In genomic region chr19:36113425-36113824, GRCh38 we compare ENCODE assay signal across 8 cellular contexts. TPM values are rescaled to one million over a fixed set of nuclear protein-coding genes. Genes with fewer than 3 reads are reported as not detected.
DNase-seq lines count a peak whose midpoint lies in the region; ATAC-seq and TF ChIP-seq lines count a peak whose summit lies in the region.

No MANE protein-coding gene starts in this region.

- peaks cover 34% of the 10 kb centered on the region for H3K4me1 ChIP-seq in CD4-positive, CD25-positive, alpha-beta regulatory T cell (ENCODE audit: control insufficient read depth, insufficient read depth, low read length, poor library complexity, severe bottlenecking)
- H3K4me1 ChIP-seq in MM.1S (ENCODE audit: low read length) (peaks cover 10% of the 10 kb centered on the region; the same call in 1 of the 2 replicates), colonic mucosa (peaks cover 13% of the 10 kb centered on the region), thyroid gland (peaks cover 15 to 16% of the 10 kb centered on the region in 2 donors)

- TF ChIP-seq CTCF in MM.1S (IDR thresholded peaks at IDR 0.05; ENCODE audit: low read length) (no peak), colonic mucosa (IDR thresholded peaks at IDR 0.05) (no peak), neural cell (IDR thresholded peaks at IDR 0.05; ENCODE audit: poor library complexity, severe bottlenecking) (no peak), thyroid gland (IDR thresholded peaks at IDR 0.05) (no peak)

- intact Hi-C loops in colonic mucosa (cut with DNase I) = loop anchor here (10.0 kb wide), 2 partner anchors 59 to 99 kb away; partner anchors contain the start of genes ALKBH6, THAP8 and WDR62
- intact Hi-C loops in thyroid gland (cut with DNase I) = loop anchor here (5.0 kb wide), 1 partner anchor 56 kb away; no protein-coding TSS in a partner anchor

- DNase-seq in CD4-positive, CD25-positive, alpha-beta regulatory T cell = no peak
- DNase-seq in MM.1S (no peak), colonic mucosa (no peak), ACHN (no peak), thyroid gland (no peak), hypothalamus (lab: John Stamatoyannopoulos, UW) (no peak), UCSD-AML1 (lab: John Stamatoyannopoulos, UW; ENCODE audit: unreplicated experiment) (no peak)

- peaks cover 17% of the 10 kb centered on the region for H3K36me3 ChIP-seq in CD4-positive, CD25-positive, alpha-beta regulatory T cell (ENCODE audit: control insufficient read depth, insufficient read depth, low read length)
- H3K36me3 ChIP-seq in MM.1S (replicated peaks; ENCODE audit: insufficient read depth, low read length) = no peaks in the 10 kb centered on the region
- H3K36me3 ChIP-seq in colonic mucosa = no peaks in the 10 kb centered on the region
- H3K36me3 ChIP-seq in neural cell (ENCODE audit: insufficient read depth, low read length) = no peaks in the 10 kb centered on the region
- peaks cover 12 to 23% of the 10 kb centered on the region in 2 donors for H3K36me3 ChIP-seq in thyroid gland

- H3K27me3 ChIP-seq in CD4-positive, CD25-positive, alpha-beta regulatory T cell (ENCODE audit: control insufficient read depth, insufficient read depth, low read length) = no peaks in the 10 kb centered on the region
- H3K27me3 ChIP-seq in MM.1S (replicated peaks; ENCODE audit: insufficient read depth, low read length) (no peaks in the 10 kb centered on the region), colonic mucosa (no peaks in the 10 kb centered on the region), neural cell (ENCODE audit: insufficient read depth, low read depth, low read length) (no peaks in the 10 kb centered on the region), thyroid gland (no peaks in the 10 kb centered on the region)

- in situ Hi-C loops in ACHN (cut with HindIII; ENCODE audit: low pct_ligation_motif_present, low pct_unique_long_range_greater_than_20kb, low sequenced_read_pairs) = no loop called here

- H3K9me3 ChIP-seq in CD4-positive, CD25-positive, alpha-beta regulatory T cell (ENCODE audit: control insufficient read depth in 2 of 2, low read length in 2 of 2) = no peaks in the 10 kb centered on the region
- H3K9me3 ChIP-seq in MM.1S (replicated peaks; ENCODE audit: insufficient read depth, low read length) = no peaks in the 10 kb centered on the region
- no peaks in the 10 kb centered on the region for H3K9me3 ChIP-seq in colonic mucosa
- no peaks in the 10 kb centered on the region for H3K9me3 ChIP-seq in neural cell (ENCODE audit: low read length)
- no peaks in the 10 kb centered on the region for H3K9me3 ChIP-seq in thyroid gland

- no peak for TF ChIP-seq EP300 in neural cell (conservative IDR thresholded peaks at IDR 0.05; ENCODE audit: poor library complexity, severe bottlenecking)

- no peaks in the 10 kb centered on the region for H3F3A ChIP-seq in MM.1S (ENCODE audit: insufficient read depth, low read length)
- no peaks in the 10 kb centered on the region for H3F3A ChIP-seq in neural cell (ENCODE audit: insufficient read depth, low read length, poor library complexity, severe bottlenecking)

- no peaks in the 10 kb centered on the region for H3K9me3 Mint-ChIP-seq in CD4-positive, CD25-positive, alpha-beta regulatory T cell

- H3K79me2 ChIP-seq in MM.1S (ENCODE audit: low read length) (peaks cover 23% of the 10 kb centered on the region), neural cell (replicated peaks; ENCODE audit: insufficient read depth, low read length) (peaks cover 18% of the 10 kb centered on the region)

- peak overlapping the region in 2 of 3 donors; percentile 97 to 99 for H3K27ac Mint-ChIP-seq in CD4-positive, CD25-positive, alpha-beta regulatory T cell

- H3K9me2 ChIP-seq in MM.1S (replicated peaks; ENCODE audit: insufficient read depth, low read length) (no peaks in the 10 kb centered on the region), neural cell (ENCODE audit: insufficient read depth, low read length) (no peaks in the 10 kb centered on the region)

- no peaks in the 10 kb centered on the region for H4K20me1 ChIP-seq in MM.1S (ENCODE audit: insufficient read depth, low read length)
- no peaks in the 10 kb centered on the region for H4K20me1 ChIP-seq in neural cell (ENCODE audit: insufficient read depth)

- WGBS in thyroid gland, 2 donors = 90 to 91% methylated on average over 34 of the region's 34 CpGs

- peaks cover 18% of the 10 kb centered on the region for H3K36me3 Mint-ChIP-seq in CD4-positive, CD25-positive, alpha-beta regulatory T cell

- peak overlapping the region; percentile 83 for H3K4me3 ChIP-seq in CD4-positive, CD25-positive, alpha-beta regulatory T cell (ENCODE audit: low read depth, low read length)
- H3K4me3 ChIP-seq in MM.1S (ENCODE audit: low read length) (peak overlapping the region; percentile 94; the same call in 1 of the 2 replicates), colonic mucosa (peak overlapping the region; percentile 75), neural cell (ENCODE audit: low read length) (peak overlapping the region; percentile 97), thyroid gland (replicated peaks in 1 of 3) (no peak overlapping the region)

- ATAC-seq in CD4-positive, CD25-positive, alpha-beta regulatory T cell (ENCODE audit: low read depth in 2 of 2) = no peak

- no peak overlapping the region for H2AFZ ChIP-seq in MM.1S (ENCODE audit: low read length)
- no peak overlapping the region for H2AFZ ChIP-seq in neural cell (ENCODE audit: low read depth, low read length)

- H3K27ac ChIP-seq in CD4-positive, CD25-positive, alpha-beta regulatory T cell (ENCODE audit: insufficient read depth, low read length, poor library complexity, severe bottlenecking) = no peak overlapping the region
- H3K27ac ChIP-seq in MM.1S (ENCODE audit: low read length) (no peak overlapping the region), colonic mucosa (no peak overlapping the region), neural cell (ENCODE audit: low read length) (no peak overlapping the region), thyroid gland (no peak overlapping the region)

- H3K9ac ChIP-seq in MM.1S (ENCODE audit: low read length) (no peak overlapping the region), colonic mucosa (ENCODE audit: low read depth in 2 of 2, low read length in 2 of 2) (peak overlapping the region in 1 of 2 donors; percentile 86), neural cell (ENCODE audit: low read length) (peak overlapping the region; percentile 80)

- no peak for TF ChIP-seq POLR2A in thyroid gland (IDR thresholded peaks at IDR 0.05)

- H3K4me2 ChIP-seq in MM.1S (ENCODE audit: low read depth, low read length) (peak overlapping the region; percentile 93; the same call in 1 of the 2 replicates), neural cell (ENCODE audit: low read length) (no peak overlapping the region)

- H3K4me3 Mint-ChIP-seq in CD4-positive, CD25-positive, alpha-beta regulatory T cell = peak overlapping the region; percentile 90 to 99 (median 97)

- H3K4me1 Mint-ChIP-seq in CD4-positive, CD25-positive, alpha-beta regulatory T cell = peaks cover 0 to 50% (median 27%) of the 10 kb centered on the region in 4 donors

- no peak for TF ChIP-seq RAD21 in neural cell (conservative IDR thresholded peaks at IDR 0.05)

- peaks cover 8% of the 10 kb centered on the region for H3K27me3 Mint-ChIP-seq in CD4-positive, CD25-positive, alpha-beta regulatory T cell

TF ChIP-seq in neural cell, 6 proteins besides CTCF, POLR2A, EP300 and RAD21 (continues in another document):
- TF ChIP-seq TAF1 (IDR thresholded peaks at IDR 0.05; ENCODE audit: low read depth) = no peak
- no peak for TF ChIP-seq EZH2 (IDR thresholded peaks at IDR 0.05; ENCODE audit: borderline replicate concordance, insufficient read depth, low read length, poor library complexity, severe bottlenecking)
- TF ChIP-seq POLR2AphosphoS5 (IDR thresholded peaks at IDR 0.05) = no peak
- no peak for TF ChIP-seq MXI1 (conservative IDR thresholded peaks at IDR 0.05; ENCODE audit: poor library complexity, severe bottlenecking)
- TF ChIP-seq SMC3 (conservative IDR thresholded peaks at IDR 0.05; ENCODE audit: poor library complexity) = no peak

RNA-seq across cellular contexts. Expression of gene POLR2I, which starts 1.2 kb away (rescaled TPM):
- 29.4 TPM for total RNA-seq in CD4-positive, CD25-positive, alpha-beta regulatory T cell
- polyA plus RNA-seq in CD4-positive, CD25-positive, alpha-beta regulatory T cell = 100 to 1,000 TPM; 128 to 185 (median 160) TPM
- total RNA-seq in colonic mucosa = 10 to 100 TPM; 41.6 to 94.0 TPM
- 159 and 169 TPM in 2 replicates for polyA plus RNA-seq in neural cell
- 50.9 and 60.9 TPM in 2 replicates for polyA minus RNA-seq in neural cell
- 100 to 1,000 TPM in 1 of 4 donors, 10 to 100 TPM in 3; 53.7 to 101 (median 76.9) TPM for total RNA-seq in thyroid gland

RNA-seq across cellular contexts. Expression of gene TBCB, which starts 1.8 kb away (rescaled TPM):
- total RNA-seq in CD4-positive, CD25-positive, alpha-beta regulatory T cell = 129 TPM
- polyA plus RNA-seq in CD4-positive, CD25-positive, alpha-beta regulatory T cell = 100 to 1,000 TPM; 235 to 346 (median 289) TPM
- total RNA-seq in colonic mucosa (100 to 1,000 TPM in 1 of 2 donors, 10 to 100 TPM in 1; 82.3 to 115 TPM), thyroid gland (100 to 1,000 TPM in 2 of 4 donors, 10 to 100 TPM in 2; 57.2 to 143 (median 104) TPM)
- 640 and 643 TPM in 2 replicates for polyA plus RNA-seq in neural cell
- polyA minus RNA-seq in neural cell = 289 and 320 TPM in 2 replicates

RNA-seq across cellular contexts. Expression of gene OVOL3, which starts 2.5 kb away (rescaled TPM):
- total RNA-seq in CD4-positive, CD25-positive, alpha-beta regulatory T cell = not detected
- polyA plus RNA-seq in CD4-positive, CD25-positive, alpha-beta regulatory T cell = not detected
- total RNA-seq in colonic mucosa = not detected
- polyA plus RNA-seq in neural cell = not detected in 2 replicates
- not detected in 2 replicates for polyA minus RNA-seq in neural cell
- not detected for total RNA-seq in thyroid gland

RNA-seq across cellular contexts. Expression of gene CAPNS1, which starts 26.4 kb away (rescaled TPM):
- 262 TPM for total RNA-seq in CD4-positive, CD25-positive, alpha-beta regulatory T cell
- polyA plus RNA-seq in CD4-positive, CD25-positive, alpha-beta regulatory T cell = 100 to 1,000 TPM; 105 to 185 (median 140) TPM
- 100 to 1,000 TPM; 677 to 794 TPM for total RNA-seq in colonic mucosa
- polyA plus RNA-seq in neural cell = 67.3 and 87.8 TPM in 2 replicates
- polyA minus RNA-seq in neural cell = 73.7 and 81.6 TPM in 2 replicates
- 100 to 1,000 TPM; 153 to 179 (median 166) TPM for total RNA-seq in thyroid gland

RNA-seq across cellular contexts. Expression of gene COX7A1, which starts 38.8 kb away (rescaled TPM):
- total RNA-seq in CD4-positive, CD25-positive, alpha-beta regulatory T cell = not detected
- not detected for polyA plus RNA-seq in CD4-positive, CD25-positive, alpha-beta regulatory T cell
- total RNA-seq in colonic mucosa (10 to 100 TPM in 1 of 2 donors, 1 to 10 TPM in 1; 8.2 to 17.1 TPM), thyroid gland (10 to 100 TPM in 3 of 4 donors, 1 to 10 TPM in 1; 8.0 to 36.7 (median 21.2) TPM)
- not detected in 2 replicates for polyA plus RNA-seq in neural cell
- not detected in 2 replicates for polyA minus RNA-seq in neural cell

Comparison
In these comparisons a context has a peak if more than half of its experiments do, and no peak if none do; other contexts are left out.
1. H3K4me3 ChIP-seq: peak in CD4-positive, CD25-positive, alpha-beta regulatory T cell (single experiment), MM.1S (single experiment), colonic mucosa (single experiment) and neural cell (single experiment); none in thyroid gland (0 of 3).